ENCODE assay signal across 8 cellular contexts in genomic region chr19:45769821-45770191, GRCh38. TPM values are rescaled to one million over a fixed set of nuclear protein-coding genes. Genes with fewer than 3 reads are reported as not detected.
DNase-seq lines count a peak whose midpoint lies in the region; ATAC-seq and TF ChIP-seq lines count a peak whose summit lies in the region.

No MANE protein-coding gene starts in this region.

- peak overlapping the region; percentile 32 to 83 for H3K9ac ChIP-seq in liver (ENCODE audit: low read depth in 1 of 2, low read length in 2 of 2)

- H3K27me3 ChIP-seq in A673 (replicated peaks; ENCODE audit: insufficient read depth, low read depth, low read length, poor library complexity): no peaks in the 10 kb centered on the region
- no peaks in the 10 kb centered on the region for H3K27me3 ChIP-seq in SJCRH30
- H3K27me3 ChIP-seq in liver (ENCODE audit: control insufficient read depth in 4 of 4, insufficient read depth in 4 of 4, low read length in 3 of 4): no peaks in the 10 kb centered on the region

- CTCF ChIA-PET in A673 (lab: Charles Lee): interaction anchor here (0.6 to 3.0 kb wide), 7 partner anchors 9 to 128 kb away, joined by 3 to 17 read pairs (median 5); no protein-coding TSS in a partner anchor

- peak overlapping the region; percentile 53 for H3K4me3 ChIP-seq in A673 (ENCODE audit: low read depth, low read length, poor library complexity, severe bottlenecking)
- peak overlapping the region; percentile 48 for H3K4me3 ChIP-seq in SJCRH30
- peak overlapping the region; percentile 61 to 64 (median 62) for H3K4me3 ChIP-seq in liver (ENCODE audit: low read depth in 1 of 3, low read length in 3 of 3)

- no peak for TF ChIP-seq RAD21 in liver (IDR thresholded peaks at IDR 0.05)

- H3K4me1 Mint-ChIP-seq in central memory CD8-positive, alpha-beta T cell: peaks cover 23% of the 10 kb centered on the region

- H3K4me1 ChIP-seq in A673 (ENCODE audit: insufficient read depth, low read length, poor library complexity, severe bottlenecking): peaks cover 14% of the 10 kb centered on the region
- peaks cover 17% of the 10 kb centered on the region; the same call in 1 of the 2 replicates for H3K4me1 ChIP-seq in SJCRH30
- H3K4me1 ChIP-seq in liver (ENCODE audit: control insufficient read depth in 4 of 4, insufficient read depth in 4 of 4, low read length in 3 of 4): peaks cover 9 to 63% (median 29%) of the 10 kb centered on the region in 4 donors

- TF ChIP-seq CTCF in A673 (conservative IDR thresholded peaks at IDR 0.05; ENCODE audit: low read depth, low read length) (no peak), liver (IDR thresholded peaks at IDR 0.05; ENCODE audit: low read depth, low read length, missing input control) (no peak)

- H3K27ac ChIP-seq in A673 (ENCODE audit: low read depth, low read length, poor library complexity, severe bottlenecking) (peak overlapping the region; percentile 86), SJCRH30 (no peak overlapping the region), liver (ENCODE audit: low read depth in 1 of 2, low read length in 2 of 2) (peak overlapping the region; percentile 86 to 92)

- H3K4me3 Mint-ChIP-seq in central memory CD8-positive, alpha-beta T cell: peak overlapping the region; percentile 86

- H3K9me3 ChIP-seq in A673 (ENCODE audit: low read depth, low read length, poor library complexity, severe bottlenecking) (no peaks in the 10 kb centered on the region), SJCRH30 (replicated peaks) (no peaks in the 10 kb centered on the region), liver (ENCODE audit: control insufficient read depth in 4 of 4, low read length in 3 of 4) (no peaks in the 10 kb centered on the region)

- DNase-seq in A673 (ENCODE audit: low spot score) (peak; percentile 68), SJCRH30 (no peak), GM03348 (ENCODE audit: low spot score) (no peak), NCI-H774 (lab: John Stamatoyannopoulos, UW) (no peak)
- peak; percentile 62 to 71 for DNase-seq in central memory CD8-positive, alpha-beta T cell (ENCODE audit: low spot score in 2 of 2)
- DNase-seq in stimulated activated naive CD4-positive, alpha-beta T cell (lab: John Stamatoyannopoulos, UW): peak; percentile 63 to 95 (median 84)

- H3K27me3 Mint-ChIP-seq in central memory CD8-positive, alpha-beta T cell: peaks cover 4% of the 10 kb centered on the region

- WGBS in liver: under 1% methylated on average over 28 of the region's 28 CpGs

- no peaks in the 10 kb centered on the region for H3K9me3 Mint-ChIP-seq in central memory CD8-positive, alpha-beta T cell

- no peaks in the 10 kb centered on the region for H3K36me3 ChIP-seq in A673 (ENCODE audit: insufficient read depth, low read length, poor library complexity, severe bottlenecking)
- H3K36me3 ChIP-seq in SJCRH30: peaks cover 22% of the 10 kb centered on the region
- H3K36me3 ChIP-seq in liver (ENCODE audit: control insufficient read depth in 4 of 4, insufficient read depth in 3 of 4, low read depth in 1 of 4, low read length in 3 of 4): peaks cover 0 to 2% (median 0%) of the 10 kb centered on the region in 4 donors

- H3K27ac Mint-ChIP-seq in central memory CD8-positive, alpha-beta T cell (ENCODE audit: low read depth): peak overlapping the region; percentile 79

- peaks cover 30% of the 10 kb centered on the region for H3K36me3 Mint-ChIP-seq in central memory CD8-positive, alpha-beta T cell (ENCODE audit: insufficient read depth)

- ATAC-seq in GM19372 (IDR thresholded peaks at IDR 0.05; ENCODE audit: low read depth, unreplicated experiment): peak; percentile 8
- peak; percentile 68 for ATAC-seq in central memory CD8-positive, alpha-beta T cell (replicated peaks; ENCODE audit: extremely low read depth, poor library complexity, severe bottlenecking)

- BruUV-seq in A673 (replicated peaks; lab: Mats Ljungman, UMichigan): no TSS peak

- POLR2A ChIA-PET in A673 (lab: Charles Lee; ENCODE audit: low non-redundant PET): interaction anchor here (0.5 to 0.9 kb wide), 4 partner anchors 9 to 1579 kb away, joined by 3 to 12 read pairs (median 8); partner anchors contain the start of genes DHX34, FBXO46 and QPCTL

- intact Hi-C loops in A673 (cut with micrococcal nuclease; ENCODE audit: unreplicated experiment): loop anchor here (10.0 kb wide), 1 partner anchor 75 kb away; the partner anchor contains the start of genes QPCTL and SNRPD2

TF ChIP-seq in liver, 16 proteins besides CTCF, POLR2A, EP300 and RAD21:
- no peak for TF ChIP-seq REST (IDR thresholded peaks at IDR 0.05)
- TF ChIP-seq SP1 (IDR thresholded peaks at IDR 0.05): no peak
- TF ChIP-seq EGR1 (IDR thresholded peaks at IDR 0.05; ENCODE audit: low read depth in 2 of 2): no peak
- TF ChIP-seq, protein P1, sequence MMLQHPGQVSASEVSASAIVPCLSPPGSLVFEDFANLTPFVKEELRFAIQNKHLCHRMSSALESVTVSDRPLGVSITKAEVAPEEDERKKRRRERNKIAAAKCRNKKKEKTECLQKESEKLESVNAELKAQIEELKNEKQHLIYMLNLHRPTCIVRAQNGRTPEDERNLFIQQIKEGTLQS (IDR thresholded peaks at IDR 0.05): no peak
- TF ChIP-seq, protein P2, sequence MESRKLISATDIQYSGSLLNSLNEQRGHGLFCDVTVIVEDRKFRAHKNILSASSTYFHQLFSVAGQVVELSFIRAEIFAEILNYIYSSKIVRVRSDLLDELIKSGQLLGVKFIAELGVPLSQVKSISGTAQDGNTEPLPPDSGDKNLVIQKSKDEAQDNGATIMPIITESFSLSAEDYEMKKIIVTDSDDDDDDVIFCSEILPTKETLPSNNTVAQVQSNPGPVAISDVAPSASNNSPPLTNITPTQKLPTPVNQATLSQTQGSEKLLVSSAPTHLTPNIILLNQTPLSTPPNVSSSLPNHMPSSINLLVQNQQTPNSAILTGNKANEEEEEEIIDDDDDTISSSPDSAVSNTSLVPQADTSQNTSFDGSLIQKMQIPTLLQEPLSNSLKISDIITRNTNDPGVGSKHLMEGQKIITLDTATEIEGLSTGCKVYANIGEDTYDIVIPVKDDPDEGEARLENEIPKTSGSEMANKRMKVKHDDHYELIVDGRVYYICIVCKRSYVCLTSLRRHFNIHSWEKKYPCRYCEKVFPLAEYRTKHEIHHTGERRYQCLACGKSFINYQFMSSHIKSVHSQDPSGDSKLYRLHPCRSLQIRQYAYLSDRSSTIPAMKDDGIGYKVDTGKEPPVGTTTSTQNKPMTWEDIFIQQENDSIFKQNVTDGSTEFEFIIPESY (IDR thresholded peaks at IDR 0.05): no peak
- no peak for TF ChIP-seq FOXA2 (IDR thresholded peaks at IDR 0.05)
- TF ChIP-seq FOXA1 (IDR thresholded peaks at IDR 0.05): no peak
- TF ChIP-seq NR2F2 (IDR thresholded peaks at IDR 0.05): no peak
- TF ChIP-seq HNF4A (conservative IDR thresholded peaks at IDR 0.05): no peak

RNA-seq across cellular contexts. Expression of gene SIX5, which starts 0.8 kb away (rescaled TPM):
- total RNA-seq in A673 (2021) (23.6 and 26.7 TPM in 2 replicates), liver (1 to 10 TPM; 2.7 to 5.0 TPM)
- total RNA-seq in SJCRH30 (2014; rRNA removed; shearing (Covaris generic)): 6.0 and 6.6 TPM in 2 replicates
- polyA plus RNA-seq in liver: 1 to 10 TPM; 3.7 to 9.9 TPM

RNA-seq across cellular contexts. Expression of gene DMPK, which starts 12.5 kb away (rescaled TPM):
- total RNA-seq in A673 (2021) (79.9 and 82.0 TPM in 2 replicates), liver (10 to 100 TPM in 1 of 2 donors, 1 to 10 TPM in 1; 6.4 to 12.5 TPM)
- 79.8 and 84.2 TPM in 2 replicates for total RNA-seq in SJCRH30 (2014; rRNA removed; shearing (Covaris generic))
- 1 to 10 TPM; 1.8 to 5.9 TPM for polyA plus RNA-seq in liver

RNA-seq across cellular contexts. Expression of gene DMWD, which starts 22.8 kb away (rescaled TPM):
- total RNA-seq in A673 (2021): 79.2 and 86.7 TPM in 2 replicates
- total RNA-seq in SJCRH30 (2014; rRNA removed; shearing (Covaris generic)): 43.5 and 52.9 TPM in 2 replicates
- total RNA-seq in liver: 10 to 100 TPM; 11.3 to 14.6 TPM
- 1 to 10 TPM; 3.7 to 6.5 TPM for polyA plus RNA-seq in liver

RNA-seq across cellular contexts. Expression of gene MEIOSIN, which starts 36.6 kb away (rescaled TPM):
- total RNA-seq in A673 (2021) (not detected in 2 replicates), liver (not detected)
- total RNA-seq in SJCRH30 (2014; rRNA removed; shearing (Covaris generic)): 0.08 TPM in 1 of 2 replicates, not detected in the other
- not detected for polyA plus RNA-seq in liver

RNA-seq across cellular contexts. Expression of gene FBXO46, which starts 39.1 kb away (rescaled TPM):
- total RNA-seq in A673 (2021) (18.8 and 24.3 TPM in 2 replicates), liver (1 to 10 TPM; 2.9 to 4.2 TPM)
- total RNA-seq in SJCRH30 (2014; rRNA removed; shearing (Covaris generic)): 9.3 and 10.8 TPM in 2 replicates
- 1 to 10 TPM; 1.2 to 4.5 TPM for polyA plus RNA-seq in liver

Comparison
In these comparisons a context has a peak if more than half of its experiments do, and no peak if none do; other contexts are left out.
1. DNase-seq: peak in A673 (single experiment), central memory CD8-positive, alpha-beta T cell (2 of 2) and stimulated activated naive CD4-positive, alpha-beta T cell (6 of 6); none in SJCRH30 (0 of 2), GM03348 (single experiment) and NCI-H774 (single experiment).
2. Peak in every context shown above with its lines, with median percentiles within 50 percentile points of each other: H3K4me3 ChIP-seq.